In the genomic region with DNA sequence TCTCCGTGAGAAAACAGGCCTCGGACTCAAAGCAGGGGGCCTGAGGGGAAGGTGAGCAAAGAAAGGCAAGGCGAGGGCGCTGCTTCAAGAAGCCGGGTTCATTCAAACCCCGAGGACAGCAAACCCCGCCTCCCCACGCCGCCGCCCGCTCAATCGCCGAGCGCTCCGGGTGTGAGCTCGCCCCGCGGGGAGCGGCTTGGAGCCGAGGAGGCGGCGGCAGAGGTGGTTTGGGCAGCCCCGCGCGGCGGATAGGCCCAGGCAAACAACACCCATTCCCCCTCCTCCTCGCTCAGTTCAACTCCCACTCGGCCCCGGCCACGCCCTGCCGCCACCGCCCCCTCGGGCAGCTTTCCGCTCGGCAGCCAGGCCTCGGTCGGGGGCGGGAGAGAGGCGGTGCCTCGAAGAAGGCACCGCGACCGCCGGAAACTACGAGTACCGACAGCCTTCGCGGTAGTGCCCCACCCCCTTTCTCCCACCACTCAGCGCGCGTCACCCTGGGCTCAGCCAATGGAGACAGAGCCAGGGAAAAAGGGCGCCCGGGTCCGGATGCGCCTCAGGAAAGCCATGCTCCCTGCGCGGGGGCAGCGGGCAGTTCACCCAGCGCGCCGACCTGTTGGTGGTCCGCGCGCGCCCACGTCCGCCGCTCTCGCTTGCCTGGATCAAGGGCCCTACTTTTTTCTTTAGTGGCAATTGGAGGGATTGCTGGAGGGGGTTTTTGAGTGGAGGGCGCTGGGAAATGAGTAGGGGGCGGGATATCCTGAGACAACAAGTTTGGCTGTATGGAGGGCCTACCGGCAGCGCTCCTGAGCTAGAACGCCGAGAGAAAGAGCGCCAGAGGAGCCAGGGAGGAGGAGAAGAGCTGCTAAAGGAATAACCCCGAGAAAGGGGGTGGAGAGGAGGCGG, we compare ENCODE assay signal across 8 cellular contexts. TPM values are rescaled to one million over a fixed set of nuclear protein-coding genes. Genes with fewer than 3 reads are reported as not detected.
DNase-seq lines count a peak whose midpoint lies in the region; ATAC-seq and TF ChIP-seq lines count a peak whose summit lies in the region.

No MANE protein-coding gene starts in this region.

- peaks cover 18% of the 10 kb centered on the region for H3K4me1 Mint-ChIP-seq in chondrocyte (ENCODE audit: low read depth)

- H3K9me3 Mint-ChIP-seq in chondrocyte (ENCODE audit: low read depth): no peaks in the 10 kb centered on the region

- H3K27me3 ChIP-seq in kidney epithelial cell (ENCODE audit: control insufficient read depth, insufficient read depth, low read length): no peaks in the 10 kb centered on the region

- H3K27ac Mint-ChIP-seq in chondrocyte (ENCODE audit: unreplicated experiment): peak overlapping the region; percentile 99

- peak; percentile 84 for ATAC-seq in HG03432 (IDR thresholded peaks at IDR 0.05; ENCODE audit: unreplicated experiment)

- H3K36me3 ChIP-seq in kidney epithelial cell (ENCODE audit: control insufficient read depth, insufficient read depth, low read length): no peaks in the 10 kb centered on the region

- no peaks in the 10 kb centered on the region for H3K36me3 Mint-ChIP-seq in chondrocyte (ENCODE audit: low read depth)

- peak; percentile 99 for DNase-seq in Ammon's horn (ENCODE audit: low spot score)
- peak; percentile 98 for DNase-seq in NCI-H460 (ENCODE audit: extremely low read depth, low read depth)
- DNase-seq in activated CD4-positive, alpha-beta T cell treated with anti-CD3 and anti-CD28 coated beads for 1 hour: peak; percentile 99
- DNase-seq in chondrocyte (ENCODE audit: low spot score): peak; percentile 99
- DNase-seq in kidney epithelial cell (ENCODE audit: low read depth): peak; percentile 87
- peak; percentile 99 for DNase-seq in stimulated activated CD4-positive, alpha-beta T cell treated with anti-CD3 and anti-CD28 coated beads, Interleukin-15, amount 100 ng/mL, for 24 hours

- TF ChIP-seq CTCF in chondrocyte (IDR thresholded peaks at IDR 0.05) (peak; percentile 46), kidney epithelial cell (IDR thresholded peaks at IDR 0.05; ENCODE audit: insufficient read depth, low read length, poor library complexity, severe bottlenecking) (no peak)

- H3K4me3 ChIP-seq in kidney epithelial cell (ENCODE audit: low read depth, low read length): peak overlapping the region; percentile 70

- peak overlapping the region; percentile 99 for H3K4me3 Mint-ChIP-seq in chondrocyte (ENCODE audit: unreplicated experiment)

- H3K27me3 Mint-ChIP-seq in chondrocyte (ENCODE audit: low read depth): no peaks in the 10 kb centered on the region

- TF ChIP-seq POLR2A in GM19193 (IDR thresholded peaks at IDR 0.05; ENCODE audit: extremely low read depth, insufficient read depth, insufficient read length): peak; percentile 66

RNA-seq across cellular contexts. Expression of a gene that starts 0.7 kb away (rescaled TPM):
- total RNA-seq in NCI-H460 (2014; rRNA removed; shearing (Covaris generic)): 9.0 and 10.1 TPM in 2 replicates
- polyA plus RNA-seq in NCI-H460 (2014; cell fraction: nucleus; rRNA removed): 6.4 and 10.2 TPM in 2 replicates
- total RNA-seq in chondrocyte: 2.5 to 5.7 TPM (median 4.4 TPM) in 3 replicates
- total RNA-seq in kidney epithelial cell: 13.8 and 14.2 TPM in 2 replicates

Comparison
In these comparisons a context has a peak if more than half of its experiments do, and no peak if none do; other contexts are left out.
1. Peak in every context shown above with its lines: DNase-seq, ATAC-seq and H3K4me3 ChIP-seq.